Comparison of ENCODE assay signal across 25 cellular contexts in genomic region chr1:108100148-108100547, GRCh38.
"Had no signal": no experiment of that assay in that cellular context is flagged by ENCODE, and none has a peak within 500 bp of the region (broad histone marks: within the 10 kb centered on the region; RNA-seq: fewer than 3 reads in every experiment).

No MANE protein-coding gene starts in this region.

- H3K36me3 ChIP-seq: brain microvascular endothelial cell, esophagus muscularis mucosa, gastrocnemius medialis, heart left ventricle, WERI-Rb-1 had no signal

- H3K27ac ChIP-seq: brain microvascular endothelial cell, coronary artery, dorsolateral prefrontal cortex, esophagus muscularis mucosa, foreskin keratinocyte, gastrocnemius medialis, heart left ventricle, WERI-Rb-1 had no signal

- H3K27me3 ChIP-seq: brain microvascular endothelial cell, dorsolateral prefrontal cortex, esophagus muscularis mucosa, foreskin keratinocyte, gastrocnemius medialis, heart left ventricle had no signal

- H3K4me1 ChIP-seq: esophagus muscularis mucosa, foreskin keratinocyte, gastrocnemius medialis, heart left ventricle had no signal

- H3K4me3 ChIP-seq: coronary artery, dorsolateral prefrontal cortex, esophagus muscularis mucosa, gastrocnemius medialis, heart left ventricle had no signal

- H3K9me3 ChIP-seq: esophagus muscularis mucosa, gastrocnemius medialis had no signal

- DNase-seq: activated B cell treated with CpG ODN at 0.5 μM for 24 hours; activated CD4-positive, alpha-beta T cell treated with anti-CD3 and anti-CD28 coated beads for 48 hours; activated CD4-positive, alpha-beta T cell treated with anti-CD3 and anti-CD28 coated beads, Interleukin-2, amount 50 U/mL, for 1 hour; activated CD4-positive, alpha-beta T cell treated with anti-CD3 and anti-CD28 coated beads, Interleukin-2, amount 50 U/mL, for 48 hours; activated CD8-positive, alpha-beta memory T cell treated with anti-CD3 and anti-CD28 coated beads for 24 hours; activated CD8-positive, alpha-beta T cell treated with anti-CD3 and anti-CD28 coated beads for 36 hours; activated effector memory CD4-positive, alpha-beta T cell treated with Interleukin-2 at 50 U/mL for 16 hours; activated gamma-delta T cell treated with Interleukin-2 at 50 U/mL for 16 hours; activated naive CD4-positive, alpha-beta T cell treated with anti-CD3 and anti-CD28 coated beads, Interleukin-2, amount 50 U/mL, for 16 hours; activated naive CD4-positive, alpha-beta T cell treated with Interleukin-2 at 50 U/mL for 16 hours; activated T-cell treated with anti-CD3 and anti-CD28 coated beads, Interleukin-2, amount 50 U/mL, for 4 hours; amniotic stem cell; anterior cingulate cortex; brain microvascular endothelial cell; dorsolateral prefrontal cortex; effector memory CD8-positive, alpha-beta T cell; foreskin keratinocyte; gastrocnemius medialis; glutamatergic neuron; heart left ventricle; T-helper 17 cell; T1000; WERI-Rb-1 had no signal
